1 cellular context compared by ENCODE assay signal in genomic region chr14:99419905-99420304, GRCh38.
TF ChIP-seq lines count a peak whose summit lies in the region.

No MANE protein-coding gene starts in this region.

TF ChIP-seq in K562, 482 proteins besides CTCF, POLR2A, EP300 and RAD21 (continued from another document):
- TF ChIP-seq USF2 (CRISPR knock-in tag; IDR thresholded peaks at IDR 0.05) (no peak), ZNF696 (CRISPR knock-in tag; conservative IDR thresholded peaks at IDR 0.05) (no peak), PBX2 (CRISPR knock-in tag; IDR thresholded peaks at IDR 0.05; ENCODE audit: low read depth) (no peak), PBX2 (tag; conservative IDR thresholded peaks at IDR 0.05; ENCODE audit: low read depth) (no peak), POU5F1 (IDR thresholded peaks at IDR 0.05; ENCODE audit: borderline replicate concordance, low read depth, low read length, partially characterized antibody) (no peak), PTBP1 (IDR thresholded peaks at IDR 0.05; ENCODE audit: low read depth, low read length) (0 out of 2 replicates have a peak, but pooled peaks have one; percentile 52), CSDE1 (IDR thresholded peaks at IDR 0.05) (no peak), ZNF445 (CRISPR knock-in tag; IDR thresholded peaks at IDR 0.05; ENCODE audit: low read depth) (no peak), MEF2A (IDR thresholded peaks at IDR 0.05; ENCODE audit: control insufficient read depth, low read depth, low read length) (no peak), ZNF655 (CRISPR knock-in tag; IDR thresholded peaks at IDR 0.05) (no peak), MEIS2 (IDR thresholded peaks at IDR 0.05; ENCODE audit: partially characterized antibody) (peak; percentile 57), FOSL1 (tag; conservative IDR thresholded peaks at IDR 0.05) (no peak), AFF4 (CRISPR knock-in tag; IDR thresholded peaks at IDR 0.05) (no peak), ZBTB1 (CRISPR knock-in tag; IDR thresholded peaks at IDR 0.05; ENCODE audit: borderline replicate concordance, low read depth) (no peak), ZBTB33 (CRISPR knock-in tag; IDR thresholded peaks at IDR 0.05) (no peak), SMARCA5 (IDR thresholded peaks at IDR 0.05) (peak; percentile 52; the same call in 1 of the 2 replicates), GATAD2A (IDR thresholded peaks at IDR 0.05) (no peak), HLTF (IDR thresholded peaks at IDR 0.05) (no peak), BMI1 (IDR thresholded peaks at IDR 0.05; ENCODE audit: low read length) (no peak), MGA (IDR thresholded peaks at IDR 0.05) (no peak), ATF3 (IDR thresholded peaks at IDR 0.05) (no peak), ATF3 (CRISPR knock-in tag; conservative IDR thresholded peaks at IDR 0.05) (no peak), SFPQ (IDR thresholded peaks at IDR 0.05; ENCODE audit: low read depth, low read length) (no peak), BCL6 (CRISPR knock-in tag; IDR thresholded peaks at IDR 0.05) (no peak), ZNF57 (CRISPR knock-in tag; IDR thresholded peaks at IDR 0.05) (no peak), MAX (CRISPR knock-in tag; IDR thresholded peaks at IDR 0.05) (no peak), TEAD1 (CRISPR knock-in tag; IDR thresholded peaks at IDR 0.05) (no peak), ZNF143 (CRISPR knock-in tag; IDR thresholded peaks at IDR 0.05) (no peak)
